14 cellular contexts compared by ENCODE assay signal in genomic region chr12:108679282-108679681, GRCh38. TPM values are rescaled to one million over a fixed set of nuclear protein-coding genes. Genes with fewer than 3 reads are reported as not detected.
DNase-seq lines count a peak whose midpoint lies in the region; ATAC-seq, FAIRE-seq and TF ChIP-seq lines count a peak whose summit lies in the region.
"Had no signal": no experiment of that assay in that cellular context is flagged by ENCODE, and none has a peak within 500 bp of the region (broad histone marks: within the 10 kb centered on the region; RNA-seq: fewer than 3 reads in every experiment).

No MANE protein-coding gene starts in this region.

- dilution Hi-C loops in IMR-90 (cut with HindIII; ENCODE audit: low sequenced_read_pairs, unreplicated experiment): no loop called here

- H3K27ac Mint-ChIP-seq in osteocyte (ENCODE audit: unreplicated experiment): peak overlapping the region; percentile 56
- no peak overlapping the region for H3K27ac Mint-ChIP-seq in Caco-2 (ENCODE audit: unreplicated experiment)

- BruUV-seq in IMR-90 (replicated peaks; lab: Mats Ljungman, UMichigan) (no TSS peak), Caco-2 (replicated peaks; lab: Mats Ljungman, UMichigan) (no TSS peak)

- TF ChIP-seq POLR2A in H54 (IDR thresholded peaks at IDR 0.05; ENCODE audit: low read depth, low read length): no peak
- no peak for TF ChIP-seq POLR2A in IMR-90 (IDR thresholded peaks at IDR 0.05; ENCODE audit: low read depth, low read length)

- no peak overlapping the region for H4K8ac ChIP-seq in IMR-90 (ENCODE audit: low read depth in 2 of 2, low read length in 2 of 2)

- peak overlapping the region; percentile 48 for H2BK5ac ChIP-seq in IMR-90 (ENCODE audit: low read depth, low read length, poor library complexity, severe bottlenecking)

- peaks cover 0 to 42% of the 10 kb centered on the region in 2 experiments; a peak in 2 of 4 replicates for H3K79me1 ChIP-seq in IMR-90 (ENCODE audit: low read depth in 1 of 2, low read length in 2 of 2)

- no peak overlapping the region for H4K5ac ChIP-seq in IMR-90 (ENCODE audit: low read depth, low read length)

- H3K4ac ChIP-seq in IMR-90 (ENCODE audit: low read depth, low read length): no peak overlapping the region

- H3K4me3 ChIP-seq in IMR-90 (ENCODE audit: insufficient read depth, low read depth, low read length): no peak overlapping the region
- no peak overlapping the region for H3K4me3 ChIP-seq in RWPE2 (ENCODE audit: severe bottlenecking)
- no peak overlapping the region for H3K4me3 ChIP-seq in Caco-2 (ENCODE audit: low read depth, low read length)
- H3K4me3 ChIP-seq: GM23248 had no signal

- peak overlapping the region; percentile 80; the same call in 1 of the 2 replicates for H3K23ac ChIP-seq in IMR-90 (ENCODE audit: low read depth, low read length)

- no peak overlapping the region for H2BK15ac ChIP-seq in IMR-90 (ENCODE audit: low read depth, low read length)

- H2BK20ac ChIP-seq in IMR-90 (ENCODE audit: low read depth, low read length): no peak overlapping the region

- TF ChIP-seq CTCF in IMR-90 (conservative IDR thresholded peaks at IDR 0.05; ENCODE audit: low read depth, low read length) (no peak), RWPE2 (IDR thresholded peaks at IDR 0.05; ENCODE audit: poor library complexity, severe bottlenecking) (no peak), osteocyte (IDR thresholded peaks at IDR 0.05) (no peak), Caco-2 (IDR thresholded peaks at IDR 0.05; ENCODE audit: insufficient read depth in 1 of 2, low read depth in 1 of 2, low read length in 1 of 2, severe bottlenecking in 1 of 2, unreplicated experiment in 1 of 2) (no peak)

- H3K9me1 ChIP-seq in IMR-90 (ENCODE audit: insufficient read depth, low read length): peaks cover 13% of the 10 kb centered on the region

- H3K4me1 ChIP-seq in IMR-90 (ENCODE audit: control insufficient read depth, insufficient read depth, low read length) (peaks cover 5% of the 10 kb centered on the region), RWPE2 (ENCODE audit: insufficient read depth, poor library complexity, severe bottlenecking) (peaks cover 7% of the 10 kb centered on the region), Caco-2 (peaks cover 13% of the 10 kb centered on the region)

- no peaks in the 10 kb centered on the region for H3K27me3 Mint-ChIP-seq in osteocyte (ENCODE audit: unreplicated experiment)
- H3K27me3 Mint-ChIP-seq in Caco-2 (ENCODE audit: insufficient read depth, unreplicated experiment): no peaks in the 10 kb centered on the region

- H3K36me3 Mint-ChIP-seq in osteocyte (ENCODE audit: unreplicated experiment) (peaks cover 30% of the 10 kb centered on the region), Caco-2 (ENCODE audit: insufficient read depth, unreplicated experiment) (peaks cover 51% of the 10 kb centered on the region)

- H4K20me1 ChIP-seq in IMR-90 (ENCODE audit: insufficient read depth, low read length): peaks cover 81% of the 10 kb centered on the region

- H3K9me3 Mint-ChIP-seq in osteocyte (ENCODE audit: unreplicated experiment): peaks cover 6% of the 10 kb centered on the region
- H3K9me3 Mint-ChIP-seq in Caco-2 (ENCODE audit: unreplicated experiment): no peaks in the 10 kb centered on the region

- H2AK5ac ChIP-seq in IMR-90 (ENCODE audit: low read depth, low read length): no peak overlapping the region

- H3K4me2 ChIP-seq in IMR-90 (ENCODE audit: low read depth, low read length): no peak overlapping the region; the same call in 1 of the 2 replicates

- peak; percentile 48 for FAIRE-seq in H54 (lab: Jason Lieb, UNC)
- FAIRE-seq: GM12892, GM19239 had no signal

- no peaks in the 10 kb centered on the region for H3K27me3 ChIP-seq in IMR-90 (ENCODE audit: control insufficient read depth, insufficient read depth, low read length)
- H3K27me3 ChIP-seq in RWPE2 (ENCODE audit: insufficient read depth, poor library complexity, severe bottlenecking): no peaks in the 10 kb centered on the region
- H3K27me3 ChIP-seq in Caco-2 (replicated peaks; ENCODE audit: control insufficient read depth, insufficient read depth, low read length): no peaks in the 10 kb centered on the region

- WGBS in IMR-90 (ENCODE audit: extremely low coverage in 2 of 2, insufficient read length in 1 of 2), 2 experiments: no CpG with 5 or more reads among the region's 1 CpG

- H3K4me3 Mint-ChIP-seq in osteocyte (ENCODE audit: unreplicated experiment) (no peak overlapping the region), Caco-2 (ENCODE audit: unreplicated experiment) (no peak overlapping the region)

- H3K36me3 ChIP-seq in IMR-90 (ENCODE audit: control insufficient read depth, insufficient read depth, low read length): peaks cover 27% of the 10 kb centered on the region
- peaks cover 62% of the 10 kb centered on the region for H3K36me3 ChIP-seq in RWPE2 (ENCODE audit: low read depth)
- H3K36me3 ChIP-seq in Caco-2 (ENCODE audit: control insufficient read depth, insufficient read depth, low read length): no peaks in the 10 kb centered on the region; the same call in 1 of the 2 replicates

- H2AK9ac ChIP-seq in IMR-90 (replicated peaks; ENCODE audit: low read depth, low read length, poor library complexity): no peak overlapping the region

- DNase-seq in H54 (ENCODE audit: insufficient read length, low spot score) (no peak), IMR-90 (no peak), RWPE2 (ENCODE audit: low spot score) (no peak), osteocyte (ENCODE audit: extremely low spot score, unreplicated experiment) (no peak), NCI-H446 treated with DMSO at 0.1 percent for 48 hours (lab: John Stamatoyannopoulos, UW) (no peak), Caco-2 (no peak), cerebellar nuclear complex (lab: John Stamatoyannopoulos, UW) (no peak)
- DNase-seq: DMS153; GM23248; NCI-H1694 treated with DMSO at 0.1 percent for 48 hours; NCI-H524; NK-92 treated with Interleukin-12 subunit alpha and Interleukin-12 subunit beta, amount 100 ng/mL, for 24 hours had no signal

- H4K91ac ChIP-seq in IMR-90 (ENCODE audit: insufficient read depth, low read depth, low read length): no peak overlapping the region

- intact Hi-C loops in IMR-90 (cut with micrococcal nuclease): no loop called here
- intact Hi-C loops in Caco-2 (cut with micrococcal nuclease; ENCODE audit: unreplicated experiment): no loop called here

- H3K56ac ChIP-seq in IMR-90 (ENCODE audit: extremely low read depth, insufficient read depth, low read length): no peak overlapping the region

- H3K27ac ChIP-seq in IMR-90 (ENCODE audit: insufficient read depth, low read length) (no peak overlapping the region), RWPE2 (ENCODE audit: poor library complexity, severe bottlenecking) (peak overlapping the region; percentile 23)

- no peak overlapping the region for H2AFZ ChIP-seq in IMR-90 (replicated peaks; ENCODE audit: low read length, poor library complexity)
- H2AFZ ChIP-seq: GM23248 had no signal

- CTCF ChIA-PET in IMR-90 (lab: Yijun Ruan, JAX) (interaction anchor here (1.2 to 1.4 kb wide), 2 partner anchors 12 to 14 kb away, joined by 3 read pairs; no protein-coding TSS in a partner anchor), Caco-2 (lab: Charles Lee) (no interaction called here)

- POLR2A ChIA-PET in IMR-90 (lab: Charles Lee; ENCODE audit: unreplicated experiment): interaction anchor here (0.5 to 0.8 kb wide), 8 partner anchors 11 to 423 kb away, joined by 3 to 8 read pairs (median 5); no protein-coding TSS in a partner anchor
- POLR2A ChIA-PET in Caco-2 (lab: Charles Lee): no interaction called here

- no peak overlapping the region for H3K14ac ChIP-seq in IMR-90 (replicated peaks; ENCODE audit: low read depth, low read length)

- H3K18ac ChIP-seq in IMR-90 (ENCODE audit: low read depth, low read length): no peak overlapping the region

- H3K4me1 Mint-ChIP-seq in osteocyte (ENCODE audit: unreplicated experiment): peaks cover 31% of the 10 kb centered on the region
- peaks cover 38% of the 10 kb centered on the region for H3K4me1 Mint-ChIP-seq in Caco-2 (ENCODE audit: low read depth, unreplicated experiment)

- no peak for TF ChIP-seq RAD21 in IMR-90 (IDR thresholded peaks at IDR 0.05; ENCODE audit: low read length)

- in situ Hi-C loops in IMR-90 (cut with MboI; ENCODE audit: low sequenced_read_pairs): no loop called here

- no peak overlapping the region for H2BK120ac ChIP-seq in IMR-90 (ENCODE audit: low read depth, low read length)

- H3K9ac ChIP-seq in IMR-90 (ENCODE audit: low read depth, low read length): no peak overlapping the region
- H3K9ac ChIP-seq: GM23248 had no signal

- H3K9me3 ChIP-seq in IMR-90 (ENCODE audit: control insufficient read depth, insufficient read depth, low read length) (no peaks in the 10 kb centered on the region), RWPE2 (ENCODE audit: severe bottlenecking) (no peaks in the 10 kb centered on the region), Caco-2 (no peaks in the 10 kb centered on the region)

- ATAC-seq in IMR-90 (ENCODE audit: low read depth): no peak
- ATAC-seq in RWPE2 (ENCODE audit: low read depth): no peak

TF ChIP-seq in IMR-90, 13 proteins besides CTCF, POLR2A, EP300 and RAD21 (continues in another document):
- TF ChIP-seq FOS (IDR thresholded peaks at IDR 0.05; ENCODE audit: low read depth, low read length): no peak
- TF ChIP-seq MXI1 (IDR thresholded peaks at IDR 0.05; ENCODE audit: borderline replicate concordance, low read depth, low read length): no peak
- TF ChIP-seq, protein P1, sequence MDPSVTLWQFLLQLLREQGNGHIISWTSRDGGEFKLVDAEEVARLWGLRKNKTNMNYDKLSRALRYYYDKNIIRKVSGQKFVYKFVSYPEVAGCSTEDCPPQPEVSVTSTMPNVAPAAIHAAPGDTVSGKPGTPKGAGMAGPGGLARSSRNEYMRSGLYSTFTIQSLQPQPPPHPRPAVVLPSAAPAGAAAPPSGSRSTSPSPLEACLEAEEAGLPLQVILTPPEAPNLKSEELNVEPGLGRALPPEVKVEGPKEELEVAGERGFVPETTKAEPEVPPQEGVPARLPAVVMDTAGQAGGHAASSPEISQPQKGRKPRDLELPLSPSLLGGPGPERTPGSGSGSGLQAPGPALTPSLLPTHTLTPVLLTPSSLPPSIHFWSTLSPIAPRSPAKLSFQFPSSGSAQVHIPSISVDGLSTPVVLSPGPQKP (IDR thresholded peaks at IDR 0.05; ENCODE audit: borderline replicate concordance, low read depth, low read length): no peak
- TF ChIP-seq RCOR1 (IDR thresholded peaks at IDR 0.05; ENCODE audit: insufficient replicate concordance, low read length): no peak

RNA-seq across cellular contexts. Expression of gene SELPLG, which starts 45.6 kb away (rescaled TPM):
- 2.8 and 3.2 TPM in 2 replicates for total RNA-seq in IMR-90 (2012; rRNA removed)
- 10.8 and 13.9 TPM in 2 replicates for polyA plus RNA-seq in IMR-90 (2012; rRNA removed)
- polyA plus RNA-seq in IMR-90 (2012; cell fraction: cytosol; rRNA removed): 7.9 and 13.9 TPM in 2 replicates
- polyA plus RNA-seq in IMR-90 (2012; cell fraction: nucleus; rRNA removed; ENCODE audit: low replicate concordance): 29.8 and 69.7 TPM in 2 replicates
- total RNA-seq in osteocyte: 0.59 and 0.78 TPM in 2 replicates
- 0.23 and 0.44 TPM in 2 replicates for total RNA-seq in Caco-2 (2022)

RNA-seq across cellular contexts. Expression of gene CORO1C, which starts 52.0 kb away (rescaled TPM):
- total RNA-seq in IMR-90 (2012; rRNA removed): 1,042 and 1,100 TPM in 2 replicates
- polyA plus RNA-seq in IMR-90 (2012; rRNA removed): 591 and 675 TPM in 2 replicates
- 183 and 262 TPM in 2 replicates for polyA plus RNA-seq in IMR-90 (2012; cell fraction: cytosol; rRNA removed)
- polyA plus RNA-seq in IMR-90 (2012; cell fraction: nucleus; rRNA removed; ENCODE audit: low replicate concordance): 145 and 350 TPM in 2 replicates
- 234 and 248 TPM in 2 replicates for total RNA-seq in osteocyte
- 176 and 195 TPM in 2 replicates for total RNA-seq in Caco-2 (2022)
